In the genomic region with DNA sequence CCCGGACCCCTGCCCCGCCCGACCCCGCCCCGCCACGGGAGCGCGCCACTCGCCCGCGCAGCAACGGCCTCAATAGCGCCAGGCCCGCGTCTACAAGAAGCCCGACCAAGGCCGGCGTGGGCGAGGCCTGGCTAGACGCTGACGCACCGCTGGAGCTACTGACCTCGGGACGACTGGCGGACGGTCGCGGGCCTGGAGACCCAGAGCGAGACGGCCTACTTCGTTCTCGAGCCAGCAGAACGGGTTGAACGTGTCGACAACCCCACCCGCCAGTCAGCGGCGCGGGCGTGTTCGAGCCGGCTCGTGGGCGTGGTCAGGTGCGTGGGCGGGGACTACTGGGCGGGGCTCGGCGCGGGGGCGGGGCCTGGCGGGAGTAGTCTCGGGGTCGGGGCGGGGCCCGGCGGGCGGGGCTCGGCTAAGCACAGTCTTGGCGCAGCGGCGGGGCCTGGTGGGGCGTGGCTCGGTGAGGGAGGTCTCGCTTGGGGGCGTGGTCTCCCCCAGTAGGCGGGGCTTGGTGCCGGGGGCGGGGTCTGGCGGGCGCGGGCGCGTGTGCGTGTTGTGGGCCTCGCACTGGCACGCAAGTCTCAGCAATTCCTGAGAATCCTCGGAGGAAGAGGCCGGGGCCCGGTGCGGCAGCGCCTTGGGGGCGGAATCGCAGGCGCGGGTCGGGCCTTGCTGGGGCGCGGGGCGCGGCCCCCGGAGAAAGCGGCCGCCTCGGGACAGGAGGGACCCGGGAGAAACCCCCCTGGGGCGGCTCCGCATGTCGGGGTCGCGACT, we compare ENCODE assay signal across 8 cellular contexts. TPM values are rescaled to one million over a fixed set of nuclear protein-coding genes. Genes with fewer than 3 reads are reported as not detected.
DNase-seq lines count a peak whose midpoint lies in the region; ATAC-seq and TF ChIP-seq lines count a peak whose summit lies in the region.

A gene (minus strand): TSS at position 293 of the 777 bp plus-strand sequence. CDS start 5,080 bp downstream, outside the sequence.

- ATAC-seq in HG03432 (IDR thresholded peaks at IDR 0.05; ENCODE audit: unreplicated experiment) = peak; percentile 52
- peak; percentile 83 for ATAC-seq in activated CD4-positive, alpha-beta T cell treated with anti-CD3 and anti-CD28 coated beads for 36 hours

- H3K36me3 Mint-ChIP-seq in activated CD4-positive, alpha-beta T cell treated with anti-CD3 and anti-CD28 coated beads for 36 hours (ENCODE audit: low read depth) = peaks cover 30% of the 10 kb centered on the region
- peaks cover 7% of the 10 kb centered on the region for H3K36me3 Mint-ChIP-seq in chondrocyte (ENCODE audit: low read depth)

- peak within 1 kb of the TSS; percentile 93 for H3K4me3 Mint-ChIP-seq in activated CD4-positive, alpha-beta T cell treated with anti-CD3 and anti-CD28 coated beads for 36 hours
- peak within 1 kb of the TSS; percentile 93 for H3K4me3 Mint-ChIP-seq in chondrocyte (ENCODE audit: unreplicated experiment)

- H3K4me1 Mint-ChIP-seq in activated CD4-positive, alpha-beta T cell treated with anti-CD3 and anti-CD28 coated beads for 36 hours = peaks cover 22% of the 10 kb centered on the region
- H3K4me1 Mint-ChIP-seq in chondrocyte (ENCODE audit: low read depth) = peaks cover 40% of the 10 kb centered on the region

- peak; percentile 82 for TF ChIP-seq POLR2A in GM19099 (IDR thresholded peaks at IDR 0.05; ENCODE audit: extremely low read depth, insufficient read length, low read depth)

- DNase-seq in AG10803 (ENCODE audit: low read depth) = peak; percentile 95
- DNase-seq in NCI-H510A (lab: John Stamatoyannopoulos, UW) = peak; percentile 47
- DNase-seq in activated CD4-positive, alpha-beta T cell treated with anti-CD3 and anti-CD28 coated beads for 36 hours = peak; percentile 100
- peak; percentile 100 for DNase-seq in chondrocyte (ENCODE audit: low spot score)
- DNase-seq in kidney tubule cell (ENCODE audit: low spot score) = peak; percentile 94
- peak; percentile 99 for DNase-seq in stimulated activated CD4-positive, alpha-beta T cell treated with anti-CD3 and anti-CD28 coated beads, Interleukin-1b, Interleukin-23, amount 100 ng/mL, for 1 hour (ENCODE audit: low read depth in 2 of 2)

- TF ChIP-seq CTCF in AG10803 (conservative IDR thresholded peaks at IDR 0.05; ENCODE audit: low read length) = no peak
- TF ChIP-seq CTCF in chondrocyte (IDR thresholded peaks at IDR 0.05) = no peak

- no peaks in the 10 kb centered on the region for H3K27me3 Mint-ChIP-seq in activated CD4-positive, alpha-beta T cell treated with anti-CD3 and anti-CD28 coated beads for 36 hours
- no peaks in the 10 kb centered on the region for H3K27me3 Mint-ChIP-seq in chondrocyte (ENCODE audit: low read depth)

- intact Hi-C loops in activated CD4-positive, alpha-beta T cell treated with anti-CD3 and anti-CD28 coated beads for 36 hours (cut with DNase I, micrococcal nuclease) = loop anchor here (1.0 to 2.0 kb wide), 19 partner anchors 11 to 313 kb away; a partner anchor contains a TSS

- no peaks in the 10 kb centered on the region for H3K9me3 Mint-ChIP-seq in activated CD4-positive, alpha-beta T cell treated with anti-CD3 and anti-CD28 coated beads for 36 hours (ENCODE audit: low read depth)
- H3K9me3 Mint-ChIP-seq in chondrocyte (ENCODE audit: low read depth) = no peaks in the 10 kb centered on the region

- POLR2A ChIA-PET in activated CD4-positive, alpha-beta T cell treated with anti-CD3 and anti-CD28 coated beads for 36 hours (lab: Charles Lee) = interaction anchor here (1.0 to 1.3 kb wide), 4 partner anchors 12 to 300 kb away, joined by 3 to 4 read pairs (median 4); a partner anchor contains a TSS

- CTCF ChIA-PET in activated CD4-positive, alpha-beta T cell treated with anti-CD3 and anti-CD28 coated beads for 36 hours (lab: Charles Lee) = interaction anchor here (0.7 to 1.7 kb wide), 3 partner anchors 12 to 186 kb away, joined by 3 to 9 read pairs (median 4); no protein-coding TSS in a partner anchor

- peak within 1 kb of the TSS; percentile 99 for H3K27ac Mint-ChIP-seq in activated CD4-positive, alpha-beta T cell treated with anti-CD3 and anti-CD28 coated beads for 36 hours
- H3K27ac Mint-ChIP-seq in chondrocyte (ENCODE audit: unreplicated experiment) = peak within 1 kb of the TSS; percentile 100

- peak within 1 kb of the TSS; percentile 91 for H3K4me3 ChIP-seq in AG10803 (ENCODE audit: low read length)

RNA-seq across cellular contexts. Expression of the gene that starts here (rescaled TPM):
- total RNA-seq in activated CD4-positive, alpha-beta T cell treated with anti-CD3 and anti-CD28 coated beads for 36 hours = 100 to 1,000 TPM; 111 to 116 TPM
- total RNA-seq in chondrocyte = 146 to 166 TPM (median 161 TPM) in 3 replicates

Comparison
In these comparisons a context has a peak if more than half of its experiments do, and no peak if none do; other contexts are left out.
1. Peak in every context shown above with its lines: DNase-seq, ATAC-seq and H3K4me3 ChIP-seq.
2. DNase-seq: peak in every context shown above with its lines; median percentile 100 in activated CD4-positive, alpha-beta T cell treated with anti-CD3 and anti-CD28 coated beads for 36 hours; 100 in chondrocyte; 99 in stimulated activated CD4-positive, alpha-beta T cell treated with anti-CD3 and anti-CD28 coated beads, Interleukin-1b, Interleukin-23, amount 100 ng/mL, for 1 hour; 95 in AG10803; 94 in kidney tubule cell; 47 in NCI-H510A.